Comparison of ENCODE assay signal across 9 cellular contexts in the genomic region with DNA sequence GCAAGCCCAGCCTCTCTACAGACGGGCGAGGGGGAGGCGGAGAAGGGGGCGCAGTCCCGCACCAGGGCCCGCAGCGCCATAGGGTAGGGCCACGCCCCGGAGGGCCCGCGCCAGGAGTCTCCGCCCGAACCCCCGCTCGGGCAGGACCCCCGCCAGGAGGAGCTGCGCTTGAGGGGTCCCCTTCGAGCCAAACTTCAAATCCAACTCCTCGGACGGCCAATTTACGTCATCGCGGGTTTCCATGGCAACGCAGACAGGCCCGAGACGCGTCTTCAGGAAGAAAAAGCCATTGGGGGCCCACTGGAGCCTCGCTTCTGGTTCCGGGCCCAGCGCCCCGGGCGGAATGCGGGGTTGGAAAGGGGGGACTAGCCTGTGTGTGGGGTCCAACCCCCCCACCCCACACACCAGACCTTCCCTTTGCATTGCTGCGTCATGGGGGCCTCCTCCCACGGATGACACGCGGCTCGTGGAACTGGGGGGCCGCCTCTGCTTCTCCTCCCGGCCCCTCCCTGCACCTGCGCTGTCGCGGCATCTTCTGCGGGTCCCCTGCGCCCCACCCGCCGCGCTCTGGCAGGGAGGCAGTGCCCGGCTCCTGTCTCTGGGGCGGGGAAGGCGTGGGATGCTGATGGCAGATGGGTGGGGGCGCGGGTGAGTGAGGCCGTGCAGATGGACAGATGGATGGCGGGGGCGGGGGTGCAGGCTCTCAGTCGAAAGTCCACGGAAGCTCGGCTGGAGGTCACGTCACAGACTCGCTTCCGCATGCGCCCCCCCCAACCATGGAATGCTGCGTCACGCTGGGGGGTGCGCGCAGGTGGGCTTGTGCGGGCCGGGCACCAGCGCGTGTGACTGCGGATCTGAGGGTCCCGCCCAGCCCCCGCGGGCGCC. TPM values are rescaled to one million over a fixed set of nuclear protein-coding genes. Genes with fewer than 3 reads are reported as not detected.
DNase-seq lines count a peak whose midpoint lies in the region; ATAC-seq and TF ChIP-seq lines count a peak whose summit lies in the region.
"Had no signal": no experiment of that assay in that cellular context is flagged by ENCODE, and none has a peak within 500 bp of the region (broad histone marks: within the 10 kb centered on the region; RNA-seq: fewer than 3 reads in every experiment).

No MANE protein-coding gene starts in this region.

- TF ChIP-seq CTCF in RWPE1 (conservative IDR thresholded peaks at IDR 0.05; ENCODE audit: low read depth) (no peak), parathyroid adenoma (IDR thresholded peaks at IDR 0.05) (no peak), thyroid gland (IDR thresholded peaks at IDR 0.05) (no peak)

- no peaks in the 10 kb centered on the region for H3K27me3 ChIP-seq in parathyroid adenoma (ENCODE audit: control insufficient read depth, insufficient read depth, low read length)
- peaks cover 28% of the 10 kb centered on the region for H3K27me3 ChIP-seq in thyroid gland

- H3K79me2 ChIP-seq in parathyroid adenoma, result no peaks in the 10 kb centered on the region

- no peaks in the 10 kb centered on the region for H3K9me3 Mint-ChIP-seq in activated naive CD4-positive, alpha-beta T cell treated with anti-CD3 and anti-CD28 coated beads, Interleukin-2, amount 50 U/mL, for 24 hours

- no peaks in the 10 kb centered on the region for H3K36me3 Mint-ChIP-seq in activated naive CD4-positive, alpha-beta T cell treated with anti-CD3 and anti-CD28 coated beads, Interleukin-2, amount 50 U/mL, for 24 hours

- DNase-seq in COLO829 (ENCODE audit: low spot score) (peak; percentile 38), RWPE1 (ENCODE audit: low spot score) (peak; percentile 58), glomerular visceral epithelial cell (ENCODE audit: extremely low spot score) (peak; percentile 40), thyroid gland (peak; percentile 55 to 58), HK-2 (ENCODE audit: unreplicated experiment) (no peak)

- H3K9ac ChIP-seq in parathyroid adenoma, result no peak overlapping the region

- no peak overlapping the region for H3K27ac Mint-ChIP-seq in activated naive CD4-positive, alpha-beta T cell treated with anti-CD3 and anti-CD28 coated beads, Interleukin-2, amount 50 U/mL, for 24 hours

- POLR2A ChIA-PET in RWPE1 (lab: Yijun Ruan, JAX; ENCODE audit: low non-redundant PET), result interaction anchor here (0.6 kb wide), 1 partner anchor 22 kb away, joined by 3 read pairs; no protein-coding TSS in a partner anchor

- peak overlapping the region; percentile 63 for H3K4me3 Mint-ChIP-seq in activated naive CD4-positive, alpha-beta T cell treated with anti-CD3 and anti-CD28 coated beads, Interleukin-2, amount 50 U/mL, for 24 hours

- intact Hi-C loops in thyroid gland (cut with DNase I), result no loop called here

- H3K27me3 Mint-ChIP-seq in activated naive CD4-positive, alpha-beta T cell treated with anti-CD3 and anti-CD28 coated beads, Interleukin-2, amount 50 U/mL, for 24 hours, result no peaks in the 10 kb centered on the region

- H3K36me3 ChIP-seq in parathyroid adenoma (ENCODE audit: control insufficient read depth, insufficient read depth, low read length) (no peaks in the 10 kb centered on the region), thyroid gland (no peaks in the 10 kb centered on the region)
- H3K36me3 ChIP-seq: HAP-1 had no signal

- H3K4me1 ChIP-seq in parathyroid adenoma (no peaks in the 10 kb centered on the region), thyroid gland (peaks cover 14 to 22% of the 10 kb centered on the region in 2 donors)
- H3K4me1 ChIP-seq: HAP-1 had no signal

- H3K4me2 ChIP-seq in parathyroid adenoma (ENCODE audit: low read length), result peak overlapping the region; percentile 70

- H2AFZ ChIP-seq in parathyroid adenoma, result peak overlapping the region; percentile 70

- TF ChIP-seq POLR2A in thyroid gland (IDR thresholded peaks at IDR 0.05), result no peak

- WGBS in thyroid gland, 2 donors, result 2 to 4% methylated on average over 5 to 12 of the region's 76 CpGs

- CTCF ChIA-PET in RWPE1 (lab: Yijun Ruan, JAX), result no interaction called here

- H3K27ac ChIP-seq in RWPE1 (no peak overlapping the region), parathyroid adenoma (no peak overlapping the region), thyroid gland (no peak overlapping the region)

- ATAC-seq in GM21717 (IDR thresholded peaks at IDR 0.05; ENCODE audit: unreplicated experiment), result no peak

- no peaks in the 10 kb centered on the region for H3K4me1 Mint-ChIP-seq in activated naive CD4-positive, alpha-beta T cell treated with anti-CD3 and anti-CD28 coated beads, Interleukin-2, amount 50 U/mL, for 24 hours

- H3K4me3 ChIP-seq in parathyroid adenoma (ENCODE audit: low read depth, low read length) (peak overlapping the region; percentile 53), thyroid gland (replicated peaks in 1 of 3) (peak overlapping the region in 1 of 3 donors; percentile 15)
- H3K4me3 ChIP-seq: HAP-1 had no signal

- H3K9me3 ChIP-seq in parathyroid adenoma (ENCODE audit: control insufficient read depth, low read length) (no peaks in the 10 kb centered on the region), thyroid gland (no peaks in the 10 kb centered on the region)
- H3K9me3 ChIP-seq: HAP-1 had no signal

RNA-seq across cellular contexts. Expression of gene CALY, which starts 1.2 kb away (rescaled TPM):
- total RNA-seq in thyroid gland, result 1 to 10 TPM in 1 of 4 donors, under 1 TPM in 1, not detected in 2; 0.13 to 1.5 TPM

RNA-seq across cellular contexts. Expression of gene PRAP1, which starts 11.7 kb away (rescaled TPM):
- not detected for total RNA-seq in thyroid gland

RNA-seq across cellular contexts. Expression of gene FUOM, which starts 22.3 kb away (rescaled TPM):
- 10 to 100 TPM in 3 of 4 donors, 1 to 10 TPM in 1; 7.4 to 25.9 (median 18.9) TPM for total RNA-seq in thyroid gland

RNA-seq across cellular contexts. Expression of gene ZNF511, which starts 26.8 kb away (rescaled TPM):
- 10 to 100 TPM; 22.0 to 53.6 (median 26.2) TPM for total RNA-seq in thyroid gland

RNA-seq across cellular contexts. Expression of gene TUBGCP2, which starts 26.8 kb away (rescaled TPM):
- total RNA-seq in thyroid gland, result 10 to 100 TPM; 56.5 to 73.3 (median 62.9) TPM
